In genomic region chr4:62533573-62533972, GRCh38 we compare ENCODE assay signal across 28 cellular contexts.
"Had no signal": no experiment of that assay in that cellular context is flagged by ENCODE, and none has a peak within 500 bp of the region (broad histone marks: within the 10 kb centered on the region; RNA-seq: fewer than 3 reads in every experiment).

No MANE protein-coding gene starts in this region.

- H3K36me3 ChIP-seq: colonic mucosa, esophagus muscularis mucosa, esophagus squamous epithelium, gastrocnemius medialis, gastroesophageal sphincter, heart left ventricle, heart right ventricle had no signal

- H3K27me3 Mint-ChIP-seq: dendritic cell treated with granulocyte-macrophage colony-stimulating factor and Interleukin-4, amounts not matched to agents 40 ng/mL and 50 ng/mL, for 4 days; effector memory CD8-positive, alpha-beta T cell had no signal

- H3K4me1 ChIP-seq: colonic mucosa, esophagus muscularis mucosa, esophagus squamous epithelium, gastrocnemius medialis, gastroesophageal sphincter, heart left ventricle, heart right ventricle had no signal

- H3K27me3 ChIP-seq: colonic mucosa, dorsolateral prefrontal cortex, esophagus muscularis mucosa, esophagus squamous epithelium, foreskin keratinocyte, gastrocnemius medialis, gastroesophageal sphincter, heart left ventricle, heart right ventricle had no signal

- H3K4me3 Mint-ChIP-seq: dendritic cell treated with granulocyte-macrophage colony-stimulating factor and Interleukin-4, amounts not matched to agents 40 ng/mL and 50 ng/mL, for 4 days; effector memory CD8-positive, alpha-beta T cell had no signal

- DNase-seq: colonic mucosa; cortex of kidney; dermis blood vessel endothelial cell; dorsolateral prefrontal cortex; effector CD4-positive, alpha-beta T cell; effector CD8-positive, alpha-beta T cell; effector memory CD4-positive, alpha-beta T cell; effector memory CD8-positive, alpha-beta T cell; erythroblast; esophagus squamous epithelium; foreskin fibroblast; foreskin keratinocyte; foreskin melanocyte; gastrocnemius medialis; glutamatergic neuron; head of caudate nucleus; heart left ventricle; heart right ventricle had no signal

- H3K27ac Mint-ChIP-seq: dendritic cell treated with granulocyte-macrophage colony-stimulating factor and Interleukin-4, amounts not matched to agents 40 ng/mL and 50 ng/mL, for 4 days; effector memory CD8-positive, alpha-beta T cell had no signal

- H3K27ac ChIP-seq: colonic mucosa, coronary artery, dorsolateral prefrontal cortex, epithelial cell of prostate, esophagus muscularis mucosa, esophagus squamous epithelium, foreskin keratinocyte, gastrocnemius medialis, gastroesophageal sphincter, heart left ventricle, heart right ventricle had no signal

- FAIRE-seq: colon, endometrium, endothelial cell of umbilical vein, frontal cortex had no signal

- H3K9me3 ChIP-seq: colonic mucosa, gastrocnemius medialis had no signal

- ATAC-seq: effector memory CD8-positive, alpha-beta T cell; esophagus mucosa; foreskin keratinocyte; gastrocnemius medialis; gastroesophageal sphincter; heart left ventricle; heart right ventricle had no signal

- H3K4me3 ChIP-seq: colonic mucosa, coronary artery, dorsolateral prefrontal cortex, esophagus muscularis mucosa, esophagus squamous epithelium, gastrocnemius medialis, gastroesophageal sphincter, heart left ventricle, heart right ventricle had no signal
